ENCODE assay signal across 1 cellular context in the genomic region with DNA sequence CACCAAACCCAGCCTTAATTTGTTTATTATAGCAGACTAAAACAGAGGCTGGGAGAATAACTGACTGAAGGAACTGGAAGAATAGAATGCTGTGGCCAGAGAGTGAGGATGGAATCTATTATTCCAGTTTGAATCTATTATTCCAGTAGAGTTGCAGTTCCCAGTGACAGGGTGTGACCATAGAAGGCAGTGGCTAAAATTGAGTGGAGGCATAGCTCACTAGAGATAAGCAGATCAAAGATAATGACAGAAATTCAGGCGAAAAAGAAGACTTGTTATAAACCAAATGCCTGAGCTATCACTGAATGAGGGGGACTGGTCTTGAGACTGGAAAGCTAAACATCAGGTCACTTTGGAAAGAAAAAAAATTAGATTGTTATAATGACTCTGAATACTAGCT.
TF ChIP-seq lines count a peak whose summit lies in the region.

No MANE protein-coding gene starts in this region.

TF ChIP-seq in HepG2, 621 proteins besides CTCF, POLR2A, EP300 and RAD21:
- TF ChIP-seq NR0B2 (CRISPR knock-in tag; IDR thresholded peaks at IDR 0.05) (no peak), ATF7 (IDR thresholded peaks at IDR 0.05) (no peak), ATF7 (CRISPR knock-in tag; IDR thresholded peaks at IDR 0.05) (no peak), SNAPC2 (CRISPR knock-in tag; IDR thresholded peaks at IDR 0.05) (0 out of 2 replicates have a peak, but pooled peaks have one; percentile 30), ZNF468 (CRISPR knock-in tag; IDR thresholded peaks at IDR 0.05) (no peak)
- TF ChIP-seq, protein P1, sequence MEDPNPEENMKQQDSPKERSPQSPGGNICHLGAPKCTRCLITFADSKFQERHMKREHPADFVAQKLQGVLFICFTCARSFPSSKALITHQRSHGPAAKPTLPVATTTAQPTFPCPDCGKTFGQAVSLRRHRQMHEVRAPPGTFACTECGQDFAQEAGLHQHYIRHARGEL (CRISPR knock-in tag; IDR thresholded peaks at IDR 0.05) = no peak
